12 cellular contexts compared by ENCODE assay signal in the genomic region with DNA sequence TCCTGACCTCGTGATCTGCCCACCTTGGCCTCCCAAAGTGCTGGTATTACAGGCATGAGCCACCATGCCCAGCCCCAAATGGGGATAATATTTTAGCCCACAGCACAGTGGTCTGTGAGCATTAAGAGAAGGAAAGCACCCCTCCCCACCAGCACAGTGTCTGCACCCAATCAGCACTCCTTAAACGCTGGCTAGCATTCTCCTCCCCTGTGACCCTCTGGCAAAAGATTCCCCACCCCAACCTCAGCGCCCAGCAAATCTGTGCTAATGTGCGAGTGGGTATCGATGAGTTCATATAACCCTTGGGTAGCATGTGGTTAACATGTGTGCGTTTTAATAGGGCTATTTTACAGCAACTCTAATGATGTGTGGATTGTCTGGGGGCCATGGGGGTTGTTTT. TPM values are rescaled to one million over a fixed set of nuclear protein-coding genes. Genes with fewer than 3 reads are reported as not detected.
DNase-seq lines count a peak whose midpoint lies in the region; ATAC-seq, FAIRE-seq and TF ChIP-seq lines count a peak whose summit lies in the region.
"Had no signal": no experiment of that assay in that cellular context is flagged by ENCODE, and none has a peak within 500 bp of the region (broad histone marks: within the 10 kb centered on the region; RNA-seq: fewer than 3 reads in every experiment).

No MANE protein-coding gene starts in this region.

- peaks cover 39% of the 10 kb centered on the region for H3K27me3 Mint-ChIP-seq in activated CD8-positive, alpha-beta memory T cell treated with anti-CD3 and anti-CD28 coated beads, Interleukin-2, amount 10 ng/mL, durations not matched to agents 7 days and 5 days
- peaks cover 70% of the 10 kb centered on the region for H3K27me3 Mint-ChIP-seq in type B pancreatic cell

- peak; percentile 45 for DNase-seq in activated CD8-positive, alpha-beta memory T cell treated with anti-CD3 and anti-CD28 coated beads for 24 hours
- no peak for DNase-seq in activated CD8-positive, alpha-beta memory T cell treated with anti-CD3 and anti-CD28 coated beads, Interleukin-2, amount 10 ng/mL, durations not matched to agents 7 days and 5 days
- DNase-seq in HepG2 (ENCODE audit: low spot score) (no peak), type B pancreatic cell (ENCODE audit: extremely low spot score, unreplicated experiment) (peak; percentile 43), OCI-M2 (lab: John Stamatoyannopoulos, UW; ENCODE audit: unreplicated experiment) (no peak), putamen (ENCODE audit: low spot score) (no peak)
- no peak for DNase-seq in activated T-cell treated with anti-CD3 and anti-CD28 coated beads, Interleukin-2, amount 50 U/mL, for 48 hours

- H3K27ac ChIP-seq in HepG2 (ENCODE audit: extremely low read length, insufficient read depth, low read length) = no peak overlapping the region
- H3K27ac ChIP-seq: KMS-11, Peyer's patch had no signal

- TF ChIP-seq POLR2A in HepG2 (IDR thresholded peaks at IDR 0.05; ENCODE audit: insufficient read depth in 1 of 2, low read depth in 2 of 2, low read length in 2 of 2) = no peak

- H3K4me3 Mint-ChIP-seq in activated CD8-positive, alpha-beta memory T cell treated with anti-CD3 and anti-CD28 coated beads, Interleukin-2, amount 10 ng/mL, durations not matched to agents 7 days and 5 days = no peak overlapping the region
- no peak overlapping the region for H3K4me3 Mint-ChIP-seq in type B pancreatic cell
- H3K4me3 Mint-ChIP-seq: CD8-positive, alpha-beta T cell; HFFc6 had no signal

- no peaks in the 10 kb centered on the region for H3K9me3 Mint-ChIP-seq in activated CD8-positive, alpha-beta memory T cell treated with anti-CD3 and anti-CD28 coated beads, Interleukin-2, amount 10 ng/mL, durations not matched to agents 7 days and 5 days (ENCODE audit: low read depth)
- no peaks in the 10 kb centered on the region for H3K9me3 Mint-ChIP-seq in type B pancreatic cell
- H3K9me3 Mint-ChIP-seq: CD8-positive, alpha-beta T cell; HFFc6 had no signal

- no peak for TF ChIP-seq EP300 in HepG2 (IDR thresholded peaks at IDR 0.05; ENCODE audit: low read depth in 2 of 2, low read length in 2 of 2)
- no peak for TF ChIP-seq EP300 in HepG2 (CRISPR knock-in tag; IDR thresholded peaks at IDR 0.05; ENCODE audit: borderline replicate concordance)

- H3K4me2 ChIP-seq in Loucy (ENCODE audit: low read depth, low read length, poor library complexity, severe bottlenecking) = peak overlapping the region; percentile 44
- no peak overlapping the region for H3K4me2 ChIP-seq in HepG2 (ENCODE audit: low read depth, low read length)

- in situ Hi-C loops in HepG2 (cut with HindIII; ENCODE audit: extremely low pct_ligation_motif_present, low pct_unique_long_range_greater_than_20kb) = loop anchor here (5.0 kb wide), 1 partner anchor 191 kb away; no protein-coding TSS in a partner anchor

- no peak for FAIRE-seq in HepG2 (lab: Jason Lieb, UNC)

- 15% methylated on average over 5 of the region's 6 CpGs for WGBS in HepG2 (ENCODE audit: low lambda C conversion rate)

- no peak overlapping the region for H3K4me3 ChIP-seq in Loucy (ENCODE audit: low read length, poor library complexity, severe bottlenecking)
- no peak overlapping the region for H3K4me3 ChIP-seq in HepG2 (replicated peaks in 1 of 3; ENCODE audit: insufficient read depth in 1 of 3, low read depth in 2 of 3, low read length in 3 of 3)
- H3K4me3 ChIP-seq: Peyer's patch had no signal

- no peaks in the 10 kb centered on the region for H3F3A ChIP-seq in Loucy (ENCODE audit: low read depth)

- no TSS peak for BruUV-seq in HepG2 (replicated peaks; lab: Mats Ljungman, UMichigan)

- H3K79me2 ChIP-seq in Loucy (ENCODE audit: insufficient read depth, low read length) (no peaks in the 10 kb centered on the region), HepG2 (ENCODE audit: insufficient read depth, low read length) (no peaks in the 10 kb centered on the region)

- H3K36me3 ChIP-seq in Loucy (ENCODE audit: insufficient read depth, low read length) (no peaks in the 10 kb centered on the region), HepG2 (replicated peaks in 1 of 2; ENCODE audit: control insufficient read depth in 1 of 2, insufficient read depth in 2 of 2, low read length in 2 of 2) (no peaks in the 10 kb centered on the region)
- H3K36me3 ChIP-seq: Peyer's patch had no signal

- ATAC-seq in activated CD8-positive, alpha-beta memory T cell treated with anti-CD3 and anti-CD28 coated beads, Interleukin-2, amount 10 ng/mL, durations not matched to agents 7 days and 5 days = no peak
- ATAC-seq in HepG2 = no peak

- H4K20me1 ChIP-seq in Loucy (ENCODE audit: insufficient read depth, low read length, poor library complexity, severe bottlenecking) (no peaks in the 10 kb centered on the region), HepG2 (ENCODE audit: insufficient read depth, low read length) (no peaks in the 10 kb centered on the region)

- intact Hi-C loops in HepG2 (cut with micrococcal nuclease; ENCODE audit: unreplicated experiment) = loop anchor here (5.0 kb wide), 3 partner anchors 76 to 251 kb away; no protein-coding TSS in a partner anchor

- H3K9me3 ChIP-seq in Loucy (ENCODE audit: insufficient read depth, low read depth, low read length) (no peaks in the 10 kb centered on the region), HepG2 (ENCODE audit: low read length) (no peaks in the 10 kb centered on the region)
- H3K9me3 ChIP-seq: Peyer's patch had no signal

- no peak overlapping the region for H3K9ac ChIP-seq in Loucy (ENCODE audit: low read depth, low read length, poor library complexity, severe bottlenecking)
- H3K9ac ChIP-seq in HepG2 (ENCODE audit: insufficient read depth, low read depth, low read length) = no peak overlapping the region
- H3K9ac ChIP-seq: KMS-11 had no signal

- POLR2A ChIA-PET in HepG2 (lab: Yijun Ruan, JAX) = no interaction called here

- H3K27ac Mint-ChIP-seq in activated CD8-positive, alpha-beta memory T cell treated with anti-CD3 and anti-CD28 coated beads, Interleukin-2, amount 10 ng/mL, durations not matched to agents 7 days and 5 days = no peak overlapping the region
- no peak overlapping the region for H3K27ac Mint-ChIP-seq in type B pancreatic cell
- H3K27ac Mint-ChIP-seq: CD8-positive, alpha-beta T cell; HFFc6 had no signal

- no peak for TF ChIP-seq CTCF in Loucy (conservative IDR thresholded peaks at IDR 0.05; ENCODE audit: low read length)
- TF ChIP-seq CTCF in HepG2 (CRISPR knock-in tag; IDR thresholded peaks at IDR 0.05) = no peak
- no peak for TF ChIP-seq CTCF in type B pancreatic cell (conservative IDR thresholded peaks at IDR 0.05)

- TF ChIP-seq RAD21 in HepG2 (CRISPR knock-in tag; IDR thresholded peaks at IDR 0.05) = no peak

- no peaks in the 10 kb centered on the region for H3K4me1 ChIP-seq in Loucy (ENCODE audit: insufficient read depth, low read length, poor library complexity, severe bottlenecking)
- no peaks in the 10 kb centered on the region for H3K4me1 ChIP-seq in HepG2 (ENCODE audit: insufficient read depth, low read length)

- H3K36me3 Mint-ChIP-seq in activated CD8-positive, alpha-beta memory T cell treated with anti-CD3 and anti-CD28 coated beads, Interleukin-2, amount 10 ng/mL, durations not matched to agents 7 days and 5 days = no peaks in the 10 kb centered on the region
- no peaks in the 10 kb centered on the region for H3K36me3 Mint-ChIP-seq in type B pancreatic cell
- H3K36me3 Mint-ChIP-seq: CD8-positive, alpha-beta T cell had no signal

- peaks cover 4% of the 10 kb centered on the region for H3K4me1 Mint-ChIP-seq in activated CD8-positive, alpha-beta memory T cell treated with anti-CD3 and anti-CD28 coated beads, Interleukin-2, amount 10 ng/mL, durations not matched to agents 7 days and 5 days
- H3K4me1 Mint-ChIP-seq in type B pancreatic cell (ENCODE audit: unreplicated experiment) = no peaks in the 10 kb centered on the region

- H3K27me3 ChIP-seq in Loucy (ENCODE audit: insufficient read depth, low read length, poor library complexity, severe bottlenecking) = no peaks in the 10 kb centered on the region
- H3K27me3 ChIP-seq in HepG2 (ENCODE audit: control insufficient read depth in 1 of 2, insufficient read depth in 2 of 2, low read length in 2 of 2) = peaks cover 1 to 24% of the 10 kb centered on the region in 2 experiments; a peak in 2 of 5 replicates
- H3K27me3 ChIP-seq: Peyer's patch had no signal

- H3K9me2 ChIP-seq in Loucy (replicated peaks; ENCODE audit: low read depth, low read length) = no peaks in the 10 kb centered on the region

- H2AFZ ChIP-seq in Loucy (ENCODE audit: low read length) (peak overlapping the region; percentile 67), HepG2 (ENCODE audit: low read length) (no peak overlapping the region)

- CTCF ChIA-PET in activated CD8-positive, alpha-beta memory T cell treated with anti-CD3 and anti-CD28 coated beads, Interleukin-2, amount 10 ng/mL, durations not matched to agents 7 days and 5 days (lab: Charles Lee) = interaction anchor here (0.8 to 8.4 kb wide), 10 partner anchors 12 to 245 kb away, joined by 3 to 74 read pairs (median 8); no protein-coding TSS in a partner anchor
- CTCF ChIA-PET in HepG2 (lab: Yijun Ruan, JAX; ENCODE audit: low intra/inter-chr PET ratio, low total read pairs) = interaction anchor here (1.4 to 1.6 kb wide), 4 partner anchors 74 to 235 kb away, joined by 3 to 12 read pairs (median 6); no protein-coding TSS in a partner anchor

RNA-seq across cellular contexts. Expression of gene EPHB3, which starts 18.3 kb away (rescaled TPM):
- total RNA-seq in activated CD8-positive, alpha-beta memory T cell treated with anti-CD3 and anti-CD28 coated beads, Interleukin-2, amount 10 ng/mL, durations not matched to agents 7 days and 5 days = not detected
- not detected in 2 replicates for total RNA-seq in HepG2 (2016; rRNA removed; fragmentation: Illumina TruSeq; extraction: Trizol)
- not detected in 2 replicates for total RNA-seq in HepG2 (2016; cell fraction: cytosol; rRNA removed; fragmentation: Illumina TruSeq; extraction: Trizol; ENCODE audit: low read depth)
- total RNA-seq in HepG2 (2016; cell fraction: insoluble cytoplasmic fraction; rRNA removed; fragmentation: Illumina TruSeq; extraction: Trizol) = not detected in 2 replicates
- 0.17 TPM in 1 of 2 replicates, not detected in the other for total RNA-seq in HepG2 (2016; cell fraction: membrane; rRNA removed; fragmentation: Illumina TruSeq; extraction: Trizol)
- total RNA-seq in HepG2 (2016; cell fraction: nucleus; rRNA removed; fragmentation: Illumina TruSeq; extraction: Trizol) = 0.09 TPM in 2 replicates
- 0.01 TPM in 2 replicates for polyA plus RNA-seq in HepG2 (2011; rRNA removed)
- polyA plus RNA-seq in HepG2 (2011; cell fraction: cytosol; rRNA removed) = 0.03 TPM in 1 of 2 replicates, not detected in the other
- polyA plus RNA-seq in HepG2 (2011; cell fraction: nucleus; rRNA removed) = 0.09 and 0.11 TPM in 2 replicates
- polyA plus RNA-seq in HepG2 (2012) = not detected in 2 replicates
- polyA plus RNA-seq in HepG2 (2016; cell fraction: cytosol; fragmentation: Illumina TruSeq; extraction: Trizol; ENCODE audit: low read depth) = not detected in 2 replicates
- not detected in 2 replicates for polyA plus RNA-seq in HepG2 (2016; cell fraction: insoluble cytoplasmic fraction; fragmentation: Illumina TruSeq; extraction: Trizol; ENCODE audit: low read depth)
- 0.14 TPM in 1 of 2 replicates, not detected in the other for polyA plus RNA-seq in HepG2 (2016; cell fraction: membrane; fragmentation: Illumina TruSeq; extraction: Trizol; ENCODE audit: low read depth)
- 0.13 TPM in 1 of 2 replicates, not detected in the other for polyA plus RNA-seq in HepG2 (2016; cell fraction: nucleus; fragmentation: Illumina TruSeq; extraction: Trizol; ENCODE audit: insufficient read depth, low read depth)
- 2.1 TPM in 1 of 2 replicates, not detected in the other for polyA minus RNA-seq in HepG2 (2011; rRNA and poly(A)+ RNA removed; ENCODE audit: low replicate concordance)
- not detected in 2 replicates for polyA minus RNA-seq in HepG2 (2011; cell fraction: cytosol; rRNA and poly(A)+ RNA removed)
- polyA minus RNA-seq in HepG2 (2011; cell fraction: nucleus; rRNA and poly(A)+ RNA removed) = not detected in 2 replicates
- total RNA-seq in type B pancreatic cell (ENCODE audit: low replicate concordance) = 57.7 and 65.0 TPM in 2 replicates
- total RNA-seq: CD8-positive, alpha-beta T cell had no signal

Comparison
In these comparisons a context has a peak if more than half of its experiments do, and no peak if none do; other contexts are left out.
1. DNase-seq: peak in activated CD8-positive, alpha-beta memory T cell treated with anti-CD3 and anti-CD28 coated beads for 24 hours (single experiment) and type B pancreatic cell (single experiment); none in activated CD8-positive, alpha-beta memory T cell treated with anti-CD3 and anti-CD28 coated beads, Interleukin-2, amount 10 ng/mL, durations not matched to agents 7 days and 5 days (single experiment), HepG2 (single experiment), OCI-M2 (single experiment), putamen (single experiment) and activated T-cell treated with anti-CD3 and anti-CD28 coated beads, Interleukin-2, amount 50 U/mL, for 48 hours (0 of 2).
2. RNA of gene EPHB3, which starts 18.3 kb away (total RNA-seq): 57.7 to 65.0 TPM in type B pancreatic cell; not detected in activated CD8-positive, alpha-beta memory T cell treated with anti-CD3 and anti-CD28 coated beads, Interleukin-2, amount 10 ng/mL, durations not matched to agents 7 days and 5 days and 0.09 to 0.17 TPM in HepG2; every median in the first group is over 10 times any median in the second.